8 cellular contexts compared by ENCODE assay signal in genomic region chr10:102835007-102835482, GRCh38. TPM values are rescaled to one million over a fixed set of nuclear protein-coding genes. Genes with fewer than 3 reads are reported as not detected.
DNase-seq lines count a peak whose midpoint lies in the region; ATAC-seq and TF ChIP-seq lines count a peak whose summit lies in the region.

No MANE protein-coding gene starts in this region.

- H3K9ac ChIP-seq in Karpas-422 (ENCODE audit: low read length), result no peak overlapping the region
- no peak overlapping the region for H3K9ac ChIP-seq in fibroblast of lung (ENCODE audit: insufficient read depth, low read length)

- in situ Hi-C loops in Panc1 (cut with HindIII; ENCODE audit: low pct_unique_long_range_greater_than_20kb, low sequenced_read_pairs), result no loop called here

- H3K27me3 ChIP-seq in Karpas-422 (ENCODE audit: low read length) (no peaks in the 10 kb centered on the region), Panc1 (ENCODE audit: control insufficient read depth, insufficient read depth, low read length) (no peaks in the 10 kb centered on the region), fibroblast of lung (ENCODE audit: control insufficient read depth, insufficient read depth, low read length) (no peaks in the 10 kb centered on the region)

- H3K36me3 Mint-ChIP-seq in activated T-cell treated with anti-CD3 and anti-CD28 coated beads, Interleukin-2, amount 50 U/mL, for 24 hours (ENCODE audit: low read depth), result no peaks in the 10 kb centered on the region
- H3K36me3 Mint-ChIP-seq in nephron (ENCODE audit: low read depth), result peaks cover 4% of the 10 kb centered on the region

- H3K79me2 ChIP-seq in Karpas-422 (ENCODE audit: low read length), result no peaks in the 10 kb centered on the region
- H3K79me2 ChIP-seq in fibroblast of lung (ENCODE audit: control insufficient read depth, insufficient read depth, low read length), result no peaks in the 10 kb centered on the region

- H3K4me3 ChIP-seq in Karpas-422 (ENCODE audit: low read length) (no peak overlapping the region), Panc1 (ENCODE audit: low read depth in 2 of 2, low read length in 2 of 2) (no peak overlapping the region), fibroblast of lung (replicated peaks in 1 of 4; ENCODE audit: control extremely low read depth in 1 of 4, insufficient read depth in 1 of 4, low read depth in 3 of 4, low read length in 4 of 4) (no peak overlapping the region)

- H3K27ac Mint-ChIP-seq in activated T-cell treated with anti-CD3 and anti-CD28 coated beads, Interleukin-2, amount 50 U/mL, for 24 hours, result no peak overlapping the region
- no peak overlapping the region for H3K27ac Mint-ChIP-seq in nephron

- TF ChIP-seq CTCF in GM12872 (IDR thresholded peaks at IDR 0.05; ENCODE audit: insufficient read depth, low read depth, low read length), result peak; percentile 91
- peak; percentile 93 for TF ChIP-seq CTCF in Panc1 (IDR thresholded peaks at IDR 0.05)
- peak; percentile 83 to 87 for TF ChIP-seq CTCF in fibroblast of lung (conservative IDR thresholded peaks at IDR 0.05 in 1 of 2, IDR thresholded peaks at IDR 0.05 in 1 of 2; ENCODE audit: low read depth in 1 of 2, low read length in 2 of 2)
- TF ChIP-seq CTCF in nephron (IDR thresholded peaks at IDR 0.05; ENCODE audit: unreplicated experiment in 3 of 3), result peak; percentile 88 to 91 (median 90)

- H2AFZ ChIP-seq in Karpas-422 (ENCODE audit: low read length), result no peak overlapping the region
- H2AFZ ChIP-seq in fibroblast of lung (ENCODE audit: low read length), result no peak overlapping the region

- H3K4me3 Mint-ChIP-seq in activated T-cell treated with anti-CD3 and anti-CD28 coated beads, Interleukin-2, amount 50 U/mL, for 24 hours, result no peak overlapping the region
- H3K4me3 Mint-ChIP-seq in nephron, result no peak overlapping the region

- H4K20me1 ChIP-seq in Karpas-422 (ENCODE audit: insufficient read depth, low read depth, low read length), result no peaks in the 10 kb centered on the region
- H4K20me1 ChIP-seq in fibroblast of lung (ENCODE audit: control insufficient read depth, extremely low read depth, insufficient read depth, low read length), result no peaks in the 10 kb centered on the region

- BruUV-seq in Panc1 (replicated peaks; lab: Mats Ljungman, UMichigan), result no TSS peak

- no peaks in the 10 kb centered on the region for H3K4me1 ChIP-seq in Karpas-422 (ENCODE audit: low read length)
- H3K4me1 ChIP-seq in Panc1 (ENCODE audit: control insufficient read depth, insufficient read depth, low read length), result 0 out of 2 replicates have a peak, but pooled peaks cover 4% of the 10 kb centered on the region
- H3K4me1 ChIP-seq in fibroblast of lung (ENCODE audit: control insufficient read depth, extremely low read depth, insufficient read depth, low read length), result no peaks in the 10 kb centered on the region

- intact Hi-C loops in Panc1 (cut with micrococcal nuclease; ENCODE audit: unreplicated experiment), result loop anchor here (1.0 to 10.0 kb wide), 2 partner anchors 66 to 230 kb away; no protein-coding TSS in a partner anchor

- ATAC-seq in Panc1 (peak; percentile 99), GM19324 (IDR thresholded peaks at IDR 0.05; ENCODE audit: low FRiP score, unreplicated experiment) (no peak)
- peak; percentile 97 for ATAC-seq in stimulated activated naive CD8-positive, alpha-beta T cell treated with anti-CD3 and anti-CD28 coated beads, Interleukin-15, Interleukin-2, amounts not matched to agents 100 U/mL and 50 U/mL, for 24 hours

- H3K36me3 ChIP-seq in Karpas-422 (ENCODE audit: insufficient read depth, low read length) (no peaks in the 10 kb centered on the region), Panc1 (ENCODE audit: control insufficient read depth, insufficient read depth, low read length) (no peaks in the 10 kb centered on the region), fibroblast of lung (ENCODE audit: control insufficient read depth, insufficient read depth, low read length) (no peaks in the 10 kb centered on the region)

- peaks cover 6% of the 10 kb centered on the region for H3K27me3 Mint-ChIP-seq in activated T-cell treated with anti-CD3 and anti-CD28 coated beads, Interleukin-2, amount 50 U/mL, for 24 hours
- H3K27me3 Mint-ChIP-seq in nephron (ENCODE audit: low read depth), result peaks cover 11% of the 10 kb centered on the region

- no peaks in the 10 kb centered on the region for H3K9me3 ChIP-seq in Karpas-422 (ENCODE audit: low read length)
- no peaks in the 10 kb centered on the region for H3K9me3 ChIP-seq in Panc1 (ENCODE audit: control insufficient read depth, insufficient read depth, low read depth, low read length)
- H3K9me3 ChIP-seq in fibroblast of lung (ENCODE audit: control insufficient read depth, insufficient read depth, low read depth, low read length), result no peaks in the 10 kb centered on the region

- no peaks in the 10 kb centered on the region for H3K9me2 ChIP-seq in Karpas-422 (replicated peaks; ENCODE audit: insufficient read depth, low read length)

- H3K9me3 Mint-ChIP-seq in activated T-cell treated with anti-CD3 and anti-CD28 coated beads, Interleukin-2, amount 50 U/mL, for 24 hours, result no peaks in the 10 kb centered on the region
- peaks cover 20% of the 10 kb centered on the region for H3K9me3 Mint-ChIP-seq in nephron

- H3K27ac ChIP-seq in Karpas-422 (ENCODE audit: low read length) (no peak overlapping the region), Panc1 (ENCODE audit: low read length) (no peak overlapping the region; the same call in 1 of the 2 replicates), fibroblast of lung (ENCODE audit: insufficient read depth, low read length) (no peak overlapping the region)

- CTCF ChIA-PET in Panc1 (lab: Charles Lee), result interaction anchor here (0.5 to 1.6 kb wide), 3 partner anchors 67 to 82 kb away, joined by 3 to 6 read pairs (median 4); partner anchors contain the start of gene CNNM2

- no peak overlapping the region for H3K4me2 ChIP-seq in Karpas-422 (ENCODE audit: low read depth, low read length, poor library complexity, severe bottlenecking)
- no peak overlapping the region for H3K4me2 ChIP-seq in fibroblast of lung (ENCODE audit: extremely low read depth, insufficient read depth, low read length)

- POLR2A ChIA-PET in Panc1 (lab: Charles Lee), result no interaction called here

- H3K4me1 Mint-ChIP-seq in activated T-cell treated with anti-CD3 and anti-CD28 coated beads, Interleukin-2, amount 50 U/mL, for 24 hours (ENCODE audit: low read depth), result peaks cover 3% of the 10 kb centered on the region
- H3K4me1 Mint-ChIP-seq in nephron, result peaks cover 8% of the 10 kb centered on the region

- DNase-seq in Karpas-422 (peak; percentile 93), Panc1 (ENCODE audit: low read depth, low spot score) (peak; percentile 74), fibroblast of lung (ENCODE audit: low read depth in 2 of 2) (peak; percentile 54 to 76)
- peak; percentile 80 for DNase-seq in activated T-cell treated with anti-CD3 and anti-CD28 coated beads, Interleukin-2, amount 50 U/mL, for 24 hours
- peak; percentile 80 for DNase-seq in stimulated activated naive CD8-positive, alpha-beta T cell treated with anti-CD3 and anti-CD28 coated beads, Interleukin-15, Interleukin-2, amounts not matched to agents 100 U/mL and 50 U/mL, for 24 hours

RNA-seq across cellular contexts. Expression of gene CYP17A1, which starts 2.2 kb away (rescaled TPM):
- not detected in 2 replicates for total RNA-seq in Karpas-422 (2014; rRNA removed; shearing (Covaris generic); ENCODE audit: low replicate concordance)
- total RNA-seq in Panc1 (2021; ENCODE audit: unreplicated experiment) (2.1 TPM), fibroblast of lung (not detected in 2 replicates)
- not detected for polyA plus RNA-seq in Panc1 (2012; ENCODE audit: insufficient read length)
- not detected in 2 replicates for polyA plus RNA-seq in fibroblast of lung
- not detected in 2 replicates for polyA plus RNA-seq in fibroblast of lung (2012)
- not detected in 2 replicates for polyA minus RNA-seq in fibroblast of lung (ENCODE audit: low replicate concordance)

RNA-seq across cellular contexts. Expression of gene BORCS7, which starts 19.0 kb away (rescaled TPM):
- total RNA-seq in Karpas-422 (2014; rRNA removed; shearing (Covaris generic); ENCODE audit: low replicate concordance), result 9.5 and 17.7 TPM in 2 replicates
- total RNA-seq in Panc1 (2021; ENCODE audit: unreplicated experiment), result 12.9 TPM
- 13.0 TPM for polyA plus RNA-seq in Panc1 (2012; ENCODE audit: insufficient read length)
- total RNA-seq in fibroblast of lung, result 15.5 and 17.2 TPM in 2 replicates
- 26.9 and 48.8 TPM in 2 replicates for polyA plus RNA-seq in fibroblast of lung
- polyA plus RNA-seq in fibroblast of lung (2012), result 10.8 and 20.5 TPM in 2 replicates
- polyA minus RNA-seq in fibroblast of lung (ENCODE audit: low replicate concordance), result 0.89 TPM in 1 of 2 replicates, not detected in the other

RNA-seq across cellular contexts. Expression of gene AS3MT, which starts 34.2 kb away (rescaled TPM):
- total RNA-seq in Karpas-422 (2014; rRNA removed; shearing (Covaris generic); ENCODE audit: low replicate concordance), result not detected in 2 replicates
- total RNA-seq in Panc1 (2021; ENCODE audit: unreplicated experiment) (4.0 TPM), fibroblast of lung (8.1 and 10.5 TPM in 2 replicates)
- 13.6 TPM for polyA plus RNA-seq in Panc1 (2012; ENCODE audit: insufficient read length)
- 6.1 and 11.4 TPM in 2 replicates for polyA plus RNA-seq in fibroblast of lung
- 4.0 and 7.3 TPM in 2 replicates for polyA plus RNA-seq in fibroblast of lung (2012)
- 0.56 and 2.4 TPM in 2 replicates for polyA minus RNA-seq in fibroblast of lung (ENCODE audit: low replicate concordance)
